1 cellular context compared by ENCODE assay signal in the genomic region with DNA sequence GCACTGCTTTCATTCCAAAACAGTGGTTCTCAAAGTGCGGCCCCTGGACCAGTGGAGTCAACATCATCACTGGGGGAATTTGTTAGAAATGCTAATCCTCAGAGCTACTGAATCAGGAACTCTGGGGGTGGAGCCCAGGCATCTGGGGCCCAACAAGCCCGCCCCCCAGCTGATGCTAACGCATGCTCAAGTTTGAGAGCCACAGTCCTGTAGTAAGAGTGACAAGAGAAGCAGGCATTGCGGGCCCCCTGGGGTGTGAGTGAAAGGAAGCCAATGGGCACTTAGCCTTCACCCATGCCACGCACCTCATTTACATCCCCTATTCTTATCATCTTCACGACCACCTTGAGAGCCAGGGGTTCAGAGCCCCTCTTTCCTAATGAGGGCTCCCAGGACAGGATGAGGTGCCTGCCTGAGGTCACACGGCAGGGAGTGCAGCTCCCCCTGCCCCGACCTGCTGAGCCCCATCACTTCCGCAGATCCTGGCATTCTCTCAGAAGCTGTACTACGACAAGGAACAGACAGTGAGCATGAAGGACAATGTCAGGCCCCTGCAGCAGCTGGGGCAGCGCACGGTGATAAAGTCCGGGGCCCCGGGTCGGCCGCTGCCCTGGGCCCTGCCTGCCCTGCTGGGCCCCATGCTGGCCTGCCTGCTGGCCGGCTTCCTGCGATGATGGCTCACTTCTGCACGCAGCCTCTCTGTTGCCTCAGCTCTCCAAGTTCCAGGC.
TF ChIP-seq lines count a peak whose summit lies in the region.

No MANE protein-coding gene starts in this region.

TF ChIP-seq in SK-N-SH treated with all-trans-retinoic acid at 6 μM for 48 hours, 23 proteins besides CTCF, POLR2A, EP300 and RAD21 (continued from another document):
- TF ChIP-seq, protein P1, sequence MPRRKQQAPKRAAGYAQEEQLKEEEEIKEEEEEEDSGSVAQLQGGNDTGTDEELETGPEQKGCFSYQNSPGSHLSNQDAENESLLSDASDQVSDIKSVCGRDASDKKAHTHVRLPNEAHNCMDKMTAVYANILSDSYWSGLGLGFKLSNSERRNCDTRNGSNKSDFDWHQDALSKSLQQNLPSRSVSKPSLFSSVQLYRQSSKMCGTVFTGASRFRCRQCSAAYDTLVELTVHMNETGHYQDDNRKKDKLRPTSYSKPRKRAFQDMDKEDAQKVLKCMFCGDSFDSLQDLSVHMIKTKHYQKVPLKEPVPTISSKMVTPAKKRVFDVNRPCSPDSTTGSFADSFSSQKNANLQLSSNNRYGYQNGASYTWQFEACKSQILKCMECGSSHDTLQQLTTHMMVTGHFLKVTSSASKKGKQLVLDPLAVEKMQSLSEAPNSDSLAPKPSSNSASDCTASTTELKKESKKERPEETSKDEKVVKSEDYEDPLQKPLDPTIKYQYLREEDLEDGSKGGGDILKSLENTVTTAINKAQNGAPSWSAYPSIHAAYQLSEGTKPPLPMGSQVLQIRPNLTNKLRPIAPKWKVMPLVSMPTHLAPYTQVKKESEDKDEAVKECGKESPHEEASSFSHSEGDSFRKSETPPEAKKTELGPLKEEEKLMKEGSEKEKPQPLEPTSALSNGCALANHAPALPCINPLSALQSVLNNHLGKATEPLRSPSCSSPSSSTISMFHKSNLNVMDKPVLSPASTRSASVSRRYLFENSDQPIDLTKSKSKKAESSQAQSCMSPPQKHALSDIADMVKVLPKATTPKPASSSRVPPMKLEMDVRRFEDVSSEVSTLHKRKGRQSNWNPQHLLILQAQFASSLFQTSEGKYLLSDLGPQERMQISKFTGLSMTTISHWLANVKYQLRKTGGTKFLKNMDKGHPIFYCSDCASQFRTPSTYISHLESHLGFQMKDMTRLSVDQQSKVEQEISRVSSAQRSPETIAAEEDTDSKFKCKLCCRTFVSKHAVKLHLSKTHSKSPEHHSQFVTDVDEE (CRISPR knock-in tag; IDR thresholded peaks at IDR 0.05) = no peak
- TF ChIP-seq CSDC2 (CRISPR knock-in tag; IDR thresholded peaks at IDR 0.05) = no peak
- no peak for TF ChIP-seq TOX (CRISPR knock-in tag; IDR thresholded peaks at IDR 0.05; ENCODE audit: borderline replicate concordance)
- TF ChIP-seq BACH2 (CRISPR knock-in tag; IDR thresholded peaks at IDR 0.05; ENCODE audit: borderline replicate concordance) = no peak
- no peak for TF ChIP-seq OSR1 (CRISPR knock-in tag; IDR thresholded peaks at IDR 0.05)
- no peak for TF ChIP-seq RARB (CRISPR knock-in tag; IDR thresholded peaks at IDR 0.05)
- no peak for TF ChIP-seq PPARA (CRISPR knock-in tag; IDR thresholded peaks at IDR 0.05; ENCODE audit: borderline replicate concordance)
